9 cellular contexts compared by ENCODE assay signal in genomic region chr6:46990818-46991510, GRCh38. TPM values are rescaled to one million over a fixed set of nuclear protein-coding genes. Genes with fewer than 3 reads are reported as not detected.
A peak's percentile ranks its signal among the peaks of the same experiment; 100 is the strongest.
DNase-seq lines count a peak whose midpoint lies in the region; ATAC-seq and TF ChIP-seq lines count a peak whose summit lies in the region.
"Not testable (repeated sequence)": the region's sequence is repeated elsewhere in the genome, so short reads cannot be mapped to it uniquely, and the experiment has no call there.
"Had no signal": no experiment of that assay in that cellular context is flagged by ENCODE, and none has a peak within 500 bp of the region (broad histone marks: within the 10 kb centered on the region; RNA-seq: fewer than 3 reads in every experiment).

No MANE protein-coding gene starts in this region.

- TF ChIP-seq EP300 in upper lobe of left lung (IDR thresholded peaks at IDR 0.05): peak in 3 of 4 donors; percentile 82 to 93 (median 89)

- TF ChIP-seq POLR2A in upper lobe of left lung (IDR thresholded peaks at IDR 0.05): not testable (repeated sequence)

- H3K9me3 ChIP-seq in heart right ventricle, upper lobe of left lung: not testable (repeated sequence)

- peaks cover 37% of the 10 kb centered on the region for H3K4me1 Mint-ChIP-seq in nephron progenitor cell

- not testable (repeated sequence) for H3K36me3 Mint-ChIP-seq in nephron progenitor cell (ENCODE audit: low read depth)

- H3K27me3 Mint-ChIP-seq in nephron progenitor cell (ENCODE audit: low read depth, poor library complexity): not testable (repeated sequence)

- H3K4me1 ChIP-seq in heart right ventricle: peaks cover 2 to 35% (median 23%) of the 10 kb centered on the region in 9 donors
- H3K4me1 ChIP-seq in upper lobe of left lung: peaks cover 16 to 32% (median 23%) of the 10 kb centered on the region in 4 donors

- not testable (repeated sequence) for H3K4me3 Mint-ChIP-seq in nephron progenitor cell

- H3K4me3 ChIP-seq in cardiac fibroblast (replicated peaks in 1 of 2; ENCODE audit: low read depth in 2 of 2, low read length in 2 of 2); upper lobe of left lung: not testable (repeated sequence)
- H3K4me3 ChIP-seq in heart right ventricle: peak overlapping the region in 3 of 10 donors; percentile 2 to 8 (median 5)

- not testable (repeated sequence) for H3K27ac Mint-ChIP-seq in nephron progenitor cell

- TF ChIP-seq CTCF in cardiac fibroblast (IDR thresholded peaks at IDR 0.05; ENCODE audit: low read depth, low read length): peak; percentile 60
- peak; percentile 41 to 81 (median 71) for TF ChIP-seq CTCF in heart right ventricle (IDR thresholded peaks at IDR 0.05)
- peak; percentile 74 for TF ChIP-seq CTCF in nephron progenitor cell (IDR thresholded peaks at IDR 0.05)
- TF ChIP-seq CTCF in upper lobe of left lung (IDR thresholded peaks at IDR 0.05): peak; percentile 58 to 91 (median 85)

- peak; percentile 32 for DNase-seq in DMS114 treated with DMSO at 0.1 percent for 48 hours (lab: John Stamatoyannopoulos, UW; ENCODE audit: unreplicated experiment)
- peak; percentile 24 for DNase-seq in HS-5 (ENCODE audit: low read depth)
- DNase-seq in NCI-H2196 (lab: John Stamatoyannopoulos, UW; ENCODE audit: unreplicated experiment): peak; percentile 85
- peak; percentile 28 to 34 for DNase-seq in SHP77 (lab: John Stamatoyannopoulos, UW)
- peak; percentile 86 to 90 for DNase-seq in cardiac fibroblast (ENCODE audit: low read depth in 2 of 2)
- peak in 1 of 2 donors; percentile 35 for DNase-seq in heart right ventricle
- DNase-seq in nephron progenitor cell: not testable (repeated sequence)
- DNase-seq in upper lobe of left lung: peak in 1 of 2 donors; percentile 44

- not testable (repeated sequence) for H3K27me3 ChIP-seq in heart right ventricle, upper lobe of left lung

- intact Hi-C loops in heart right ventricle (cut with DNase I): loop anchor here in 7 of 10 donors (1.0 to 10.0 kb wide), 5 partner anchors 54 to 324 kb away; partner anchors contain the start of gene ADGRF1 (in 1 of the 7)

- H3K36me3 ChIP-seq in heart right ventricle, upper lobe of left lung: not testable (repeated sequence)

- not testable (repeated sequence) for H3K9me3 Mint-ChIP-seq in nephron progenitor cell

- 34 to 43% methylated on average over 6 of the region's 6 CpGs for WGBS in heart right ventricle, 2 donors
- WGBS in upper lobe of left lung, 2 donors: 20 to 23% methylated on average over 6 of the region's 6 CpGs

- ATAC-seq in heart right ventricle: peak; percentile 64 to 92 (median 82)
- ATAC-seq in upper lobe of left lung (ENCODE audit: low FRiP score in 2 of 2): peak; percentile 90 to 93

- H3K27ac ChIP-seq in heart right ventricle (peak overlapping the region in 8 of 10 donors; percentile 2 to 82 (median 42)), upper lobe of left lung (peak overlapping the region; percentile 45 to 77 (median 62))

RNA-seq across cellular contexts. Expression of gene ADGRF1, which starts 51.2 kb away (rescaled TPM):
- total RNA-seq in heart right ventricle: not detected
- not detected for polyA plus RNA-seq in heart right ventricle
- total RNA-seq in upper lobe of left lung: 10 to 100 TPM in 1 of 6 donors, 1 to 10 TPM in 5; 2.3 to 10.3 (median 7.5) TPM
- total RNA-seq: activated CD8-positive, alpha-beta memory T cell treated with anti-CD3 and anti-CD28 coated beads, Interleukin-2, amount 10 ng/mL, durations not matched to agents 7 days and 5 days had no signal
